In genomic region chr1:70685300-70686286, GRCh38 we compare ENCODE assay signal across 1 cellular context.
TF ChIP-seq lines count a peak whose summit lies in the region.

No MANE protein-coding gene starts in this region.

TF ChIP-seq in WTC11, 78 proteins besides CTCF, POLR2A, EP300 and RAD21 (continued from another document):
- TF ChIP-seq, protein P1, sequence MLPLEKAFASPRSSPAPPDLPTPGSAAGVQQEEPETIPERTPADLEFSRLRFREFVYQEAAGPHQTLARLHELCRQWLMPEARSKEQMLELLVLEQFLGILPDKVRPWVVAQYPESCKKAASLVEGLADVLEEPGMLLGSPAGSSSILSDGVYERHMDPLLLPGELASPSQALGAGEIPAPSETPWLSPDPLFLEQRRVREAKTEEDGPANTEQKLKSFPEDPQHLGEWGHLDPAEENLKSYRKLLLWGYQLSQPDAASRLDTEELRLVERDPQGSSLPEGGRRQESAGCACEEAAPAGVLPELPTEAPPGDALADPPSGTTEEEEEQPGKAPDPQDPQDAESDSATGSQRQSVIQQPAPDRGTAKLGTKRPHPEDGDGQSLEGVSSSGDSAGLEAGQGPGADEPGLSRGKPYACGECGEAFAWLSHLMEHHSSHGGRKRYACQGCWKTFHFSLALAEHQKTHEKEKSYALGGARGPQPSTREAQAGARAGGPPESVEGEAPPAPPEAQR (CRISPR knock-in tag; IDR thresholded peaks at IDR 0.05), result peak; percentile 56; the same call in 1 of the 2 replicates
- TF ChIP-seq ZNF512 (CRISPR knock-in tag; IDR thresholded peaks at IDR 0.05; ENCODE audit: borderline replicate concordance), result no peak
- no peak for TF ChIP-seq FOXP4 (CRISPR knock-in tag; IDR thresholded peaks at IDR 0.05)
- no peak for TF ChIP-seq GRHL2 (CRISPR knock-in tag; IDR thresholded peaks at IDR 0.05; ENCODE audit: insufficient replicate concordance, severe bottlenecking)
- TF ChIP-seq, protein P2, sequence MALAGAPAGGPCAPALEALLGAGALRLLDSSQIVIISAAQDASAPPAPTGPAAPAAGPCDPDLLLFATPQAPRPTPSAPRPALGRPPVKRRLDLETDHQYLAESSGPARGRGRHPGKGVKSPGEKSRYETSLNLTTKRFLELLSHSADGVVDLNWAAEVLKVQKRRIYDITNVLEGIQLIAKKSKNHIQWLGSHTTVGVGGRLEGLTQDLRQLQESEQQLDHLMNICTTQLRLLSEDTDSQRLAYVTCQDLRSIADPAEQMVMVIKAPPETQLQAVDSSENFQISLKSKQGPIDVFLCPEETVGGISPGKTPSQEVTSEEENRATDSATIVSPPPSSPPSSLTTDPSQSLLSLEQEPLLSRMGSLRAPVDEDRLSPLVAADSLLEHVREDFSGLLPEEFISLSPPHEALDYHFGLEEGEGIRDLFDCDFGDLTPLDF (CRISPR knock-in tag; IDR thresholded peaks at IDR 0.05), result no peak
- no peak for TF ChIP-seq ERG (CRISPR knock-in tag; IDR thresholded peaks at IDR 0.05)
- no peak for TF ChIP-seq NFATC4 (CRISPR knock-in tag; IDR thresholded peaks at IDR 0.05)
